In genomic region chr1:116540088-116540487, GRCh38 we compare ENCODE assay signal across 1 cellular context.
TF ChIP-seq lines count a peak whose summit lies in the region.

No MANE protein-coding gene starts in this region.

TF ChIP-seq in GM12878, 131 proteins besides CTCF, POLR2A, EP300 and RAD21 (continued from another document and continues in another):
- TF ChIP-seq ZNF592 (IDR thresholded peaks at IDR 0.05), result 0 out of 2 replicates have a peak, but pooled peaks have one; percentile 39
- TF ChIP-seq NR2F1 (conservative IDR thresholded peaks at IDR 0.05), result no peak
- TF ChIP-seq JUNB (IDR thresholded peaks at IDR 0.05), result peak; percentile 65
- TF ChIP-seq ETV6 (conservative IDR thresholded peaks at IDR 0.05 in 1 of 2, IDR thresholded peaks at IDR 0.05 in 1 of 2; ENCODE audit: borderline replicate concordance in 1 of 2, low read depth in 1 of 2), result peak in 1 of 2 experiments; percentile 92; a peak in 2 of 4 replicates
- TF ChIP-seq FOXM1 (IDR thresholded peaks at IDR 0.05; ENCODE audit: low read depth, low read length), result peak; percentile 79; the same call in 1 of the 2 replicates
- peak; percentile 79; the same call in 1 of the 2 replicates for TF ChIP-seq BACH1 (IDR thresholded peaks at IDR 0.05; ENCODE audit: borderline replicate concordance)
- TF ChIP-seq ZNF217 (IDR thresholded peaks at IDR 0.05), result no peak
- TF ChIP-seq STAT3 (IDR thresholded peaks at IDR 0.05; ENCODE audit: low read depth, low read length), result 0 out of 2 replicates have a peak, but pooled peaks have one; percentile 44
- no peak for TF ChIP-seq SIN3A (IDR thresholded peaks at IDR 0.05; ENCODE audit: low read depth, low read length)
- peak; percentile 78 for TF ChIP-seq MEF2A (IDR thresholded peaks at IDR 0.05; ENCODE audit: insufficient read depth, low read depth, low read length)
- TF ChIP-seq PAX5 (IDR thresholded peaks at IDR 0.05; ENCODE audit: borderline replicate concordance, low read depth, low read length), result no peak
- TF ChIP-seq DPF2 (IDR thresholded peaks at IDR 0.05), result peak; percentile 51
- TF ChIP-seq PRDM15 (CRISPR knock-in tag; IDR thresholded peaks at IDR 0.05), result no peak
- TF ChIP-seq IRF5 (IDR thresholded peaks at IDR 0.05; ENCODE audit: borderline replicate concordance), result no peak
- TF ChIP-seq FOXK2 (IDR thresholded peaks at IDR 0.05), result no peak
- no peak for TF ChIP-seq ZBED1 (IDR thresholded peaks at IDR 0.05; ENCODE audit: borderline replicate concordance)
- peak; percentile 62; the same call in 1 of the 2 replicates for TF ChIP-seq MTA2 (IDR thresholded peaks at IDR 0.05; ENCODE audit: low read depth)
- peak; percentile 37; the same call in 1 of the 2 replicates for TF ChIP-seq CREB1 (IDR thresholded peaks at IDR 0.05; ENCODE audit: low read depth)
- TF ChIP-seq USF2 (IDR thresholded peaks at IDR 0.05; ENCODE audit: borderline replicate concordance, low read depth, low read length), result no peak
- no peak for TF ChIP-seq RCOR1 (conservative IDR thresholded peaks at IDR 0.05; ENCODE audit: low read depth, low read length)
- TF ChIP-seq MLLT1 (IDR thresholded peaks at IDR 0.05), result no peak
- no peak for TF ChIP-seq KAT2A (conservative IDR thresholded peaks at IDR 0.05; ENCODE audit: control insufficient read depth, low read depth, low read length)
- peak; percentile 94 for TF ChIP-seq NFIC (IDR thresholded peaks at IDR 0.05; ENCODE audit: low read depth, low read length)
- peak; percentile 20; the same call in 1 of the 2 replicates for TF ChIP-seq PML (IDR thresholded peaks at IDR 0.05; ENCODE audit: low read length)
- TF ChIP-seq PBX3 (IDR thresholded peaks at IDR 0.05; ENCODE audit: insufficient replicate concordance, low read depth, low read length), result no peak
- no peak for TF ChIP-seq SMC3 (IDR thresholded peaks at IDR 0.05; ENCODE audit: borderline replicate concordance, low read length)
- TF ChIP-seq TCF3 (IDR thresholded peaks at IDR 0.05; ENCODE audit: borderline replicate concordance, insufficient read depth, low read depth, low read length), result no peak
- TF ChIP-seq ATF2 (IDR thresholded peaks at IDR 0.05; ENCODE audit: low read length), result peak; percentile 90
- 0 out of 2 replicates have a peak, but pooled peaks have one; percentile 33 for TF ChIP-seq NBN (IDR thresholded peaks at IDR 0.05)
- no peak for TF ChIP-seq CBFB (IDR thresholded peaks at IDR 0.05; ENCODE audit: low read depth)
- no peak for TF ChIP-seq REST (IDR thresholded peaks at IDR 0.05; ENCODE audit: low read depth, low read length)
- no peak for TF ChIP-seq USF1 (IDR thresholded peaks at IDR 0.05; ENCODE audit: borderline replicate concordance, extremely low read length, insufficient read depth, low read depth, low read length)
- TF ChIP-seq BCLAF1 (IDR thresholded peaks at IDR 0.05), result no peak
